8 cellular contexts compared by ENCODE assay signal in the genomic region with DNA sequence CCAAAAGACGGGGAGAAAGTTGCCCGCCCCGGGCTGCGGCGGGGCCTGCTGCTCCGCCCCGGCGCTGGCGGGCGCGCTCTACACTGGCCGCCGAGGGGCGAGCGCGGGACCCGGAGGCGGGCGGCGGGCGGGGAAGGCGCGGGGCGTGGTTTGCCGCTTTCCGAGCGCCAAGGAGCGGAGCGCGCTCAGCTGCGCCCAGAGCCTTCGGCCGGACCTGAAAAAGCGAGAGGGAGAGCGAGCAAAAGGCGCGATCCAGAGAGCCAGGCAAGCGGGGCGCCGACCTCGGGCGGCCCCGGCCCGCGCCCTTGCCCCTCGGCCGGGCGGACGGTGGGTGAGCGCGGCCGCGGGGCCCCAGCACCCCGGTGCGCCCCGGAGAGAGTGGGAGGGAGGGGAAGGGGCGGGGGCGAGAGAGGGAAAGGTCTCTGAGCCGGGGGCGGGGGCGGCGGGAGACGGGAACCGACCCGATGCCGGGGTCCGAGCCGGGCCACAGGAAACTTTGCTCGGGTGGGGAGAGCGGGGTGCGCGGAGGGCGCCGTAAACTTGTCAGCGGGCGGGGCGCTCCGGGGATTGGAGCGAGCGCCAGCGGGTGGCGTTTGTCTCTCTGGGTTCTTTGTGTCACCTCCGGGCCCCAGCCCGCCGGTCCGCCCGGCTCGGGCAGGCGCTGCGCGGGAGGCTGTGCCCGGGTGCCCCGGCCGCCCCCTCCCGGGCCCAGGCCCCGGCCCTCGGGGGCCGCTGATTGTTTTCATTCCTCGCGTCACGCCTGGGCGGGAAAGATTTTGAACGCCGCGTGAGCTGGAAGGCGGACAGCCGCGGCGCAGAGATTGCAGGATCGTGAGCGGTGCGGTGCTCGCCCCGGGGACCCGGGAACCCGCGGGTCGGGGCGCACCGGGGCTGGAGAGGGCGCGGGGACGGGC. TPM values are rescaled to one million over a fixed set of nuclear protein-coding genes. Genes with fewer than 3 reads are reported as not detected.
DNase-seq lines count a peak whose midpoint lies in the region; ATAC-seq, FAIRE-seq and TF ChIP-seq lines count a peak whose summit lies in the region.

Gene SYNE2 (plus strand): TSS at position 188 of the 914 bp plus-strand sequence. CDS start 56,145 bp downstream, outside the sequence.

- peak within 1 kb of the TSS; percentile 97 for H3K27ac Mint-ChIP-seq in activated CD4-positive, alpha-beta T cell treated with anti-CD3 and anti-CD28 coated beads, Interleukin-2, amount 10 ng/mL, durations not matched to agents 7 days and 5 days

- no peaks in the 10 kb centered on the region for H3K36me3 ChIP-seq in liver (ENCODE audit: control insufficient read depth in 4 of 4, insufficient read depth in 3 of 4, low read depth in 1 of 4, low read length in 3 of 4)

- TF ChIP-seq POLR2A in A549 (IDR thresholded peaks at IDR 0.05; ENCODE audit: low read length): peak; percentile 49

- peaks cover 39% of the 10 kb centered on the region for H3K4me1 Mint-ChIP-seq in activated CD4-positive, alpha-beta T cell treated with anti-CD3 and anti-CD28 coated beads, Interleukin-2, amount 10 ng/mL, durations not matched to agents 7 days and 5 days

- H3K9me3 Mint-ChIP-seq in activated CD4-positive, alpha-beta T cell treated with anti-CD3 and anti-CD28 coated beads, Interleukin-2, amount 10 ng/mL, durations not matched to agents 7 days and 5 days: peaks cover 3% of the 10 kb centered on the region

- 4% methylated on average over 20 of the region's 123 CpGs for WGBS in A549 (ENCODE audit: missing lambda C conversion rate)
- under 1% methylated on average over 123 of the region's 123 CpGs for WGBS in liver

- H3K27me3 ChIP-seq in liver (ENCODE audit: control insufficient read depth in 4 of 4, insufficient read depth in 4 of 4, low read length in 3 of 4): no peaks in the 10 kb centered on the region

- ATAC-seq in A549: peak; percentile 89 to 96
- peak; percentile 81 for ATAC-seq in GM18511 (IDR thresholded peaks at IDR 0.05; ENCODE audit: unreplicated experiment)
- peak; percentile 83 for ATAC-seq in HG02981 (IDR thresholded peaks at IDR 0.05; ENCODE audit: unreplicated experiment)

- no peak for TF ChIP-seq EP300 in A549 (IDR thresholded peaks at IDR 0.05)

- peaks cover 24% of the 10 kb centered on the region for H3K36me3 Mint-ChIP-seq in activated CD4-positive, alpha-beta T cell treated with anti-CD3 and anti-CD28 coated beads, Interleukin-2, amount 10 ng/mL, durations not matched to agents 7 days and 5 days (ENCODE audit: low read depth)

- FAIRE-seq in A549 (lab: Jason Lieb, UNC): no peak

- DNase-seq in A549 (ENCODE audit: low read depth in 1 of 2, low spot score in 1 of 2) (peak; percentile 75 to 82), NCI-H2227 treated with DMSO at 0.1 percent for 48 hours (lab: John Stamatoyannopoulos, UW) (peak; percentile 77), dermis blood vessel endothelial cell (peak; percentile 85)
- peak; percentile 83 for DNase-seq in activated CD4-positive, alpha-beta T cell treated with anti-CD3 and anti-CD28 coated beads, Interleukin-2, amount 10 ng/mL, durations not matched to agents 7 days and 5 days
- DNase-seq in stimulated activated CD4-positive, alpha-beta T cell treated with anti-CD3 and anti-CD28 coated beads, Interleukin-4, amount 100 ng/mL, for 4 hours: peak; percentile 76 to 83

- H3K9me3 ChIP-seq in A549 (no peaks in the 10 kb centered on the region), liver (ENCODE audit: control insufficient read depth in 4 of 4, low read length in 3 of 4) (no peaks in the 10 kb centered on the region)

- H3K4me1 ChIP-seq in A549 (peaks cover 8% of the 10 kb centered on the region), liver (ENCODE audit: control insufficient read depth in 4 of 4, insufficient read depth in 4 of 4, low read length in 3 of 4) (peaks cover 0 to 13% (median 5%) of the 10 kb centered on the region in 4 donors)

- TF ChIP-seq CTCF in A549 (IDR thresholded peaks at IDR 0.05): peak; percentile 12; the same call in 1 of the 3 replicates
- peak; percentile 34 for TF ChIP-seq CTCF in liver (IDR thresholded peaks at IDR 0.05; ENCODE audit: low read depth, low read length, missing input control)

- POLR2A ChIA-PET in A549 (lab: Yijun Ruan, JAX): interaction anchor here (0.7 kb wide), 1 partner anchor 438 kb away, joined by 6 read pairs; no protein-coding TSS in a partner anchor
- POLR2A ChIA-PET in activated CD4-positive, alpha-beta T cell treated with anti-CD3 and anti-CD28 coated beads, Interleukin-2, amount 10 ng/mL, durations not matched to agents 7 days and 5 days (lab: Charles Lee): interaction anchor here (0.6 kb wide), 1 partner anchor 1133 kb away, joined by 6 read pairs; no protein-coding TSS in a partner anchor

- peak within 1 kb of the TSS; percentile 86 for H3K4me2 ChIP-seq in A549

- H3K9ac ChIP-seq in liver (ENCODE audit: low read depth in 1 of 2, low read length in 2 of 2): peak within 1 kb of the TSS; percentile 29 to 74

- peak within 1 kb of the TSS; percentile 99 for H3K4me3 Mint-ChIP-seq in activated CD4-positive, alpha-beta T cell treated with anti-CD3 and anti-CD28 coated beads, Interleukin-2, amount 10 ng/mL, durations not matched to agents 7 days and 5 days

- H3K4me3 ChIP-seq in A549: peak within 1 kb of the TSS; percentile 75
- H3K4me3 ChIP-seq in liver (ENCODE audit: low read depth in 1 of 3, low read length in 3 of 3): peak within 1 kb of the TSS; percentile 63 to 98 (median 65)

- TF ChIP-seq RAD21 in A549 (conservative IDR thresholded peaks at IDR 0.05 in 1 of 2, IDR thresholded peaks at IDR 0.05 in 1 of 2) (peak in 1 of 2 experiments; percentile 37; a peak in 2 of 5 replicates), liver (IDR thresholded peaks at IDR 0.05) (no peak)

- peak within 1 kb of the TSS; percentile 81 to 91 for H3K27ac ChIP-seq in A549
- H3K27ac ChIP-seq in liver (ENCODE audit: low read depth in 1 of 2, low read length in 2 of 2): peak within 1 kb of the TSS; percentile 67 to 77

- CTCF ChIA-PET in A549 (lab: Yijun Ruan, JAX): interaction anchor here (0.6 to 1.4 kb wide), 10 partner anchors 10 to 947 kb away, joined by 3 to 4 read pairs (median 3); no protein-coding TSS in a partner anchor
- CTCF ChIA-PET in activated CD4-positive, alpha-beta T cell treated with anti-CD3 and anti-CD28 coated beads, Interleukin-2, amount 10 ng/mL, durations not matched to agents 7 days and 5 days (lab: Charles Lee): interaction anchor here (0.6 to 3.1 kb wide), 4 partner anchors 11 to 442 kb away, joined by 3 to 11 read pairs (median 4); partner anchors contain the start of gene ESR2

- peaks cover 3% of the 10 kb centered on the region for H3K27me3 Mint-ChIP-seq in activated CD4-positive, alpha-beta T cell treated with anti-CD3 and anti-CD28 coated beads, Interleukin-2, amount 10 ng/mL, durations not matched to agents 7 days and 5 days

TF ChIP-seq in A549, 52 proteins besides CTCF, POLR2A, EP300 and RAD21 (continues in another document):
- TF ChIP-seq HOXB5 (CRISPR knock-in tag; IDR thresholded peaks at IDR 0.05) (no peak), E2F6 (IDR thresholded peaks at IDR 0.05; ENCODE audit: borderline replicate concordance, low read depth) (peak; percentile 50; the same call in 1 of the 2 replicates), FOSB (CRISPR knock-in tag; IDR thresholded peaks at IDR 0.05) (no peak), RFX5 (IDR thresholded peaks at IDR 0.05) (no peak)

TF ChIP-seq in liver, 16 proteins besides CTCF, POLR2A, EP300 and RAD21 (continues in another document):
- no peak for TF ChIP-seq GABPA (IDR thresholded peaks at IDR 0.05 in 1 of 2, conservative IDR thresholded peaks at IDR 0.05 in 1 of 2)
- TF ChIP-seq NR2F2 (IDR thresholded peaks at IDR 0.05): no peak
- no peak for TF ChIP-seq ZBTB33 (IDR thresholded peaks at IDR 0.05)

RNA-seq across cellular contexts. Expression of gene SYNE2, which starts in this region (rescaled TPM):
- polyA plus RNA-seq in A549 (2011; rRNA removed) (11.3 and 16.0 TPM in 2 replicates), A549 (2017; fragmentation: RNase III; extraction: RNeasy Plus Mini Kit Qiagen cat#74134 plus additional on column Dnase treatment) (2.8 to 3.4 TPM (median 3.3 TPM) in 3 replicates), liver (10 to 100 TPM; 12.0 to 23.5 TPM)
- 5.2 and 5.9 TPM in 2 replicates for polyA plus RNA-seq in A549 (2012; cell fraction: cytosol; rRNA removed)
- 53.5 and 56.8 TPM in 2 replicates for polyA plus RNA-seq in A549 (2012; cell fraction: nucleus; rRNA removed)
- polyA minus RNA-seq in A549 (2011; rRNA and poly(A)+ RNA removed): 63.5 and 85.0 TPM in 2 replicates
- 100 to 1,000 TPM; 192 to 218 TPM for total RNA-seq in activated CD4-positive, alpha-beta T cell treated with anti-CD3 and anti-CD28 coated beads, Interleukin-2, amount 10 ng/mL, durations not matched to agents 7 days and 5 days
- total RNA-seq in dermis blood vessel endothelial cell (93.6 and 96.3 TPM in 2 replicates), liver (10 to 100 TPM; 15.5 to 79.9 TPM)

Comparison
In these comparisons a context has a peak if more than half of its experiments do, and no peak if none do; other contexts are left out.
1. Peak in every context shown above with its lines: DNase-seq, ATAC-seq, H3K4me3 ChIP-seq and H3K27ac ChIP-seq.